ENCODE assay signal across 9 cellular contexts in the genomic region with DNA sequence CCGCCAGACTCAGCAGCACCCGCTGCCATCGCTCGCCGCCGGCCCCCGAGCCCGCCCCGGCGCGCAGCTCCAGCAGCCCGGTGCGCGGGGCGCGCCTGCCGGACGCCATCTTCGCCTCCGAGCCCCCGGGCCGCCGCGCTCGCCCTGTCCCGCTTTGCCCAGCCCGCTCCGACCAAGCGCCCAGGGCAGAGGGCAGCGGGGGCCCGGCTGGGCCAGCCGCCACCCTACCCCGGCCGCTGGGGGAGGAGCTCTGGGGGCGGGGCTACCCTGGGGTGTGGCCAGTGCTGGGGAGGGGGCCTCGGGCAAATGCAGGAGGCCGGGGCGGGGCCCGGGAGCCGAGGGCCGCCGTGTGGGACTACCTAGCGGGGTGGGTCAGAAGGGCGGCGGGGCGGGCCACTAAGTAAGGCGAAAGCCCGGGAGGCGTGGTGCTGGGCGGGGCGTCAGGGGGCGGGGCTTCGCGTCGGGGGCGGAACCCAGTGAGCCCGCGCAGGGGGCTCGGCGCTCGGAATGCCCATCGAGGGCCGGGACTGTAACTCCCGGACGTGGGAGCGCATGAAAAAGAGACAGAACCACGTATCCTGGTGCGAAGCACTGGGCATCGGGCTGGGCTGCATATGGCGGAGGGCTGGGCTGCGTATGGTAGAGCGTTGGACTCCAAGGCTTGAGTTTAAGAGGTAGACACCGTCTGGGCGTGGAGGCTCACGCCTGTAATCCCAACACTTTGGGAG. TPM values are rescaled to one million over a fixed set of nuclear protein-coding genes. Genes with fewer than 3 reads are reported as not detected.
DNase-seq lines count a peak whose midpoint lies in the region; ATAC-seq, FAIRE-seq and TF ChIP-seq lines count a peak whose summit lies in the region.
"Had no signal": no experiment of that assay in that cellular context is flagged by ENCODE, and none has a peak within 500 bp of the region (broad histone marks: within the 10 kb centered on the region; RNA-seq: fewer than 3 reads in every experiment).

A gene (minus strand): TSS at position 252 of the 728 bp plus-strand sequence. CDS start 143 bp downstream, at position 109.

- TF ChIP-seq RAD21 in HepG2 (CRISPR knock-in tag; IDR thresholded peaks at IDR 0.05) = peak; percentile 84

- H3K9me3 ChIP-seq in HepG2 (ENCODE audit: low read length) = no peaks in the 10 kb centered on the region

- intact Hi-C loops in HepG2 (cut with micrococcal nuclease; ENCODE audit: unreplicated experiment) = loop anchor here (1.0 to 10.0 kb wide), 3 partner anchors 43 to 291 kb away; a partner anchor contains a TSS

- no peaks in the 10 kb centered on the region for H4K20me1 ChIP-seq in HepG2 (ENCODE audit: insufficient read depth, low read length)

- H2AFZ ChIP-seq in HepG2 (ENCODE audit: low read length) = peak within 1 kb of the TSS; percentile 51

- 1% methylated on average over 30 of the region's 75 CpGs for WGBS in HepG2 (ENCODE audit: low lambda C conversion rate)

- 0 out of 4 replicates have a peak, but pooled peaks of 1 of the 2 experiments have one; percentile 7 for TF ChIP-seq EP300 in HepG2 (IDR thresholded peaks at IDR 0.05; ENCODE audit: low read depth in 2 of 2, low read length in 2 of 2)
- TF ChIP-seq EP300 in HepG2 (CRISPR knock-in tag; IDR thresholded peaks at IDR 0.05; ENCODE audit: borderline replicate concordance) = no peak

- H3K27ac ChIP-seq in HepG2 (ENCODE audit: extremely low read length, insufficient read depth, low read length) = peak within 1 kb of the TSS; percentile 45

- peak; percentile 75 for ATAC-seq in HG03432 (IDR thresholded peaks at IDR 0.05; ENCODE audit: unreplicated experiment)
- ATAC-seq in HepG2 = peak; percentile 85

- peaks cover 54% of the 10 kb centered on the region for H3K4me1 ChIP-seq in HepG2 (ENCODE audit: insufficient read depth, low read length)

- TF ChIP-seq CTCF in HepG2 (CRISPR knock-in tag; IDR thresholded peaks at IDR 0.05) = no peak

- DNase-seq in NCI-H1436 (lab: John Stamatoyannopoulos, UW) (peak; percentile 83), NCI-H1436 treated with DMSO at 0.1 percent for 48 hours (lab: John Stamatoyannopoulos, UW) (no peak), NCI-H524 treated with DMSO at 0.1 percent for 48 hours (lab: John Stamatoyannopoulos, UW) (peak; percentile 61), dermis blood vessel endothelial cell (peak; percentile 72), HepG2 (ENCODE audit: low spot score) (peak; percentile 92)
- peak; percentile 84 to 85 for DNase-seq in activated CD4-positive, alpha-beta T cell treated with anti-CD3 and anti-CD28 coated beads, Interleukin-2, amount 50 U/mL, for 4 hours
- DNase-seq in stimulated activated CD4-positive, alpha-beta T cell treated with anti-CD3 and anti-CD28 coated beads, Interleukin-2, amount 100 ng/mL, for 4 hours (ENCODE audit: low read depth) = peak; percentile 83

- no peaks in the 10 kb centered on the region for H3K36me3 ChIP-seq in HepG2 (replicated peaks in 1 of 2; ENCODE audit: control insufficient read depth in 1 of 2, insufficient read depth in 2 of 2, low read length in 2 of 2)

- POLR2A ChIA-PET in HepG2 (lab: Yijun Ruan, JAX) = interaction anchor here (0.6 to 4.4 kb wide), 23 partner anchors 10 to 669 kb away, joined by 3 to 36 read pairs (median 4); a partner anchor contains a TSS

- in situ Hi-C loops in HepG2 (cut with HindIII; ENCODE audit: extremely low pct_ligation_motif_present, low pct_unique_long_range_greater_than_20kb) = no loop called here

- no peak for FAIRE-seq in HepG2 (lab: Jason Lieb, UNC)
- FAIRE-seq: A204.1 had no signal

- H3K9ac ChIP-seq in HepG2 (ENCODE audit: insufficient read depth, low read depth, low read length) = peak within 1 kb of the TSS; percentile 66

- H3K27me3 ChIP-seq in HepG2 (ENCODE audit: control insufficient read depth in 1 of 2, insufficient read depth in 2 of 2, low read length in 2 of 2) = peaks cover 0 to 10% of the 10 kb centered on the region in 2 experiments; a peak in 2 of 5 replicates

- no TSS peak for BruUV-seq in HepG2 (replicated peaks; lab: Mats Ljungman, UMichigan)

- peak within 1 kb of the TSS; percentile 99 for H3K4me2 ChIP-seq in HepG2 (ENCODE audit: low read depth, low read length)

- H3K4me3 ChIP-seq in HepG2 (replicated peaks in 1 of 3; ENCODE audit: insufficient read depth in 1 of 3, low read depth in 2 of 3, low read length in 3 of 3) = peak within 1 kb of the TSS; percentile 64 to 95 (median 72)

- no peaks in the 10 kb centered on the region for H3K79me2 ChIP-seq in HepG2 (ENCODE audit: insufficient read depth, low read length)

- TF ChIP-seq POLR2A in HepG2 (IDR thresholded peaks at IDR 0.05; ENCODE audit: insufficient read depth in 1 of 2, low read depth in 2 of 2, low read length in 2 of 2) = no peak; a peak in 1 of 4 replicates

- CTCF ChIA-PET in HepG2 (lab: Yijun Ruan, JAX; ENCODE audit: low intra/inter-chr PET ratio, low total read pairs) = interaction anchor here (1.2 kb wide), 1 partner anchor 42 kb away, joined by 4 read pairs; no protein-coding TSS in a partner anchor

TF ChIP-seq in HepG2, 621 proteins besides CTCF, POLR2A, EP300 and RAD21 (continues in another document):
- TF ChIP-seq ZNF326 (CRISPR knock-in tag; IDR thresholded peaks at IDR 0.05; ENCODE audit: borderline replicate concordance) (0 out of 2 replicates have a peak, but pooled peaks have one; percentile 45), SALL2 (CRISPR knock-in tag; IDR thresholded peaks at IDR 0.05) (no peak), HIVEP1 (CRISPR knock-in tag; IDR thresholded peaks at IDR 0.05) (no peak), ZNF160 (CRISPR knock-in tag; IDR thresholded peaks at IDR 0.05) (no peak), ZNF124 (CRISPR knock-in tag; IDR thresholded peaks at IDR 0.05) (no peak), ZNF747 (CRISPR knock-in tag; IDR thresholded peaks at IDR 0.05; ENCODE audit: borderline replicate concordance) (0 out of 2 replicates have a peak, but pooled peaks have one; percentile 20), POLR2AphosphoS2 (IDR thresholded peaks at IDR 0.05; ENCODE audit: low read depth, low read length) (no peak), TAF1 (CRISPR knock-in tag; IDR thresholded peaks at IDR 0.05) (no peak; the same call in 1 of the 2 replicates), ZNF10 (CRISPR knock-in tag; IDR thresholded peaks at IDR 0.05; ENCODE audit: borderline replicate concordance, low read depth) (no peak), ZNF615 (CRISPR knock-in tag; IDR thresholded peaks at IDR 0.05; ENCODE audit: borderline replicate concordance) (no peak), ZC3H13 (CRISPR knock-in tag; IDR thresholded peaks at IDR 0.05) (0 out of 2 replicates have a peak, but pooled peaks have one; percentile 22), ARID2 (CRISPR knock-in tag; IDR thresholded peaks at IDR 0.05; ENCODE audit: borderline replicate concordance) (no peak)
- TF ChIP-seq, protein P1, sequence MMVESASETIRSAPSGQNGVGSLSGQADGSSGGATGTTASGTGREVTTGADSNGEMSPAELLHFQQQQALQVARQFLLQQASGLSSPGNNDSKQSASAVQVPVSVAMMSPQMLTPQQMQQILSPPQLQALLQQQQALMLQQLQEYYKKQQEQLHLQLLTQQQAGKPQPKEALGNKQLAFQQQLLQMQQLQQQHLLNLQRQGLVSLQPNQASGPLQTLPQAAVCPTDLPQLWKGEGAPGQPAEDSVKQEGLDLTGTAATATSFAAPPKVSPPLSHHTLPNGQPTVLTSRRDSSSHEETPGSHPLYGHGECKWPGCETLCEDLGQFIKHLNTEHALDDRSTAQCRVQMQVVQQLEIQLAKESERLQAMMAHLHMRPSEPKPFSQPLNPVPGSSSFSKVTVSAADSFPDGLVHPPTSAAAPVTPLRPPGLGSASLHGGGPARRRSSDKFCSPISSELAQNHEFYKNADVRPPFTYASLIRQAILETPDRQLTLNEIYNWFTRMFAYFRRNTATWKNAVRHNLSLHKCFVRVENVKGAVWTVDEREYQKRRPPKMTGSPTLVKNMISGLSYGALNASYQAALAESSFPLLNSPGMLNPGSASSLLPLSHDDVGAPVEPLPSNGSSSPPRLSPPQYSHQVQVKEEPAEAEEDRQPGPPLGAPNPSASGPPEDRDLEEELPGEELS (CRISPR knock-in tag; IDR thresholded peaks at IDR 0.05) = no peak

RNA-seq across cellular contexts. Expression of the gene that starts here (rescaled TPM):
- total RNA-seq in dermis blood vessel endothelial cell = 7.2 and 8.8 TPM in 2 replicates
- total RNA-seq in HepG2 (2016; rRNA removed; fragmentation: Illumina TruSeq; extraction: Trizol) = 14.8 and 16.4 TPM in 2 replicates
- 21.1 and 21.6 TPM in 2 replicates for total RNA-seq in HepG2 (2016; cell fraction: cytosol; rRNA removed; fragmentation: Illumina TruSeq; extraction: Trizol; ENCODE audit: low read depth)
- total RNA-seq in HepG2 (2016; cell fraction: insoluble cytoplasmic fraction; rRNA removed; fragmentation: Illumina TruSeq; extraction: Trizol) = 13.2 and 16.1 TPM in 2 replicates
- total RNA-seq in HepG2 (2016; cell fraction: membrane; rRNA removed; fragmentation: Illumina TruSeq; extraction: Trizol) = 33.7 and 34.5 TPM in 2 replicates
- 7.4 and 8.0 TPM in 2 replicates for total RNA-seq in HepG2 (2016; cell fraction: nucleus; rRNA removed; fragmentation: Illumina TruSeq; extraction: Trizol)
- polyA plus RNA-seq in HepG2 (2011; rRNA removed) = 18.3 and 21.2 TPM in 2 replicates
- 18.9 and 24.9 TPM in 2 replicates for polyA plus RNA-seq in HepG2 (2011; cell fraction: cytosol; rRNA removed)
- 15.4 and 17.2 TPM in 2 replicates for polyA plus RNA-seq in HepG2 (2011; cell fraction: nucleus; rRNA removed)
- 9.0 and 11.0 TPM in 2 replicates for polyA plus RNA-seq in HepG2 (2012)
- polyA plus RNA-seq in HepG2 (2016; cell fraction: cytosol; fragmentation: Illumina TruSeq; extraction: Trizol; ENCODE audit: low read depth) = 26.2 and 27.1 TPM in 2 replicates
- polyA plus RNA-seq in HepG2 (2016; cell fraction: insoluble cytoplasmic fraction; fragmentation: Illumina TruSeq; extraction: Trizol; ENCODE audit: low read depth) = 14.6 and 16.1 TPM in 2 replicates
- 32.9 and 35.0 TPM in 2 replicates for polyA plus RNA-seq in HepG2 (2016; cell fraction: membrane; fragmentation: Illumina TruSeq; extraction: Trizol; ENCODE audit: low read depth)
- 13.5 and 15.1 TPM in 2 replicates for polyA plus RNA-seq in HepG2 (2016; cell fraction: nucleus; fragmentation: Illumina TruSeq; extraction: Trizol; ENCODE audit: insufficient read depth, low read depth)
- polyA minus RNA-seq in HepG2 (2011; rRNA and poly(A)+ RNA removed; ENCODE audit: low replicate concordance) = 11.3 and 23.6 TPM in 2 replicates
- polyA minus RNA-seq in HepG2 (2011; cell fraction: cytosol; rRNA and poly(A)+ RNA removed) = 10.6 and 10.7 TPM in 2 replicates
- 3.6 and 4.5 TPM in 2 replicates for polyA minus RNA-seq in HepG2 (2011; cell fraction: nucleus; rRNA and poly(A)+ RNA removed)
